Comparison of ENCODE assay signal across 8 cellular contexts in genomic region chr17:32518856-32519768, GRCh38. TPM values are rescaled to one million over a fixed set of nuclear protein-coding genes. Genes with fewer than 3 reads are reported as not detected.
A peak's percentile ranks its signal among the peaks of the same experiment; 100 is the strongest.
DNase-seq lines count a peak whose midpoint lies in the region; ATAC-seq and TF ChIP-seq lines count a peak whose summit lies in the region.

No MANE protein-coding gene starts in this region.

- H3K9me3 Mint-ChIP-seq in activated naive CD4-positive, alpha-beta T cell treated with anti-CD3 and anti-CD28 coated beads, Interleukin-2, amount 50 U/mL, for 72 hours: peaks cover 0 to 4% of the 10 kb centered on the region in 2 donors

- DNase-seq in AG10803 (ENCODE audit: low read depth) (peak; percentile 54), HFF-Myc (ENCODE audit: extremely low read depth, low read depth) (no peak), Peyer's patch (peak; percentile 43 to 84 (median 62)), cardiac muscle cell (ENCODE audit: low read depth in 1 of 2, low spot score in 1 of 2) (peak; percentile 30 to 80), retinal pigment epithelial cell (ENCODE audit: low read depth) (no peak), globus pallidus (ENCODE audit: low spot score) (no peak)
- DNase-seq in activated naive CD4-positive, alpha-beta T cell treated with anti-CD3 and anti-CD28 coated beads, Interleukin-2, amount 50 U/mL, for 72 hours (ENCODE audit: low spot score in 2 of 2): peak in 1 of 2 donors; percentile 61

- no peaks in the 10 kb centered on the region for H3K36me3 Mint-ChIP-seq in activated naive CD4-positive, alpha-beta T cell treated with anti-CD3 and anti-CD28 coated beads, Interleukin-2, amount 50 U/mL, for 72 hours

- peak overlapping the region in 3 of 4 donors; percentile 70 to 73 (median 73) for H3K27ac ChIP-seq in Peyer's patch
- no peak overlapping the region for H3K27ac ChIP-seq in cardiac muscle cell

- H3K36me3 ChIP-seq in Peyer's patch (no peaks in the 10 kb centered on the region), cardiac muscle cell (no peaks in the 10 kb centered on the region)

- H3K4me3 ChIP-seq in AG10803 (ENCODE audit: low read length): peak overlapping the region; percentile 50
- H3K4me3 ChIP-seq in HFF-Myc (replicated peaks; ENCODE audit: low read depth, low read length): peak overlapping the region; percentile 29
- peak overlapping the region; percentile 30 to 50 (median 44) for H3K4me3 ChIP-seq in Peyer's patch
- peak overlapping the region; percentile 40 for H3K4me3 ChIP-seq in cardiac muscle cell
- H3K4me3 ChIP-seq in retinal pigment epithelial cell (ENCODE audit: low read length): peak overlapping the region; percentile 55

- peak; percentile 4 to 14 for ATAC-seq in activated naive CD4-positive, alpha-beta T cell treated with anti-CD3 and anti-CD28 coated beads, Interleukin-2, amount 50 U/mL, for 72 hours
- ATAC-seq in GM21717 (IDR thresholded peaks at IDR 0.05; ENCODE audit: unreplicated experiment): no peak

- no peak for TF ChIP-seq CTCF in AG10803 (conservative IDR thresholded peaks at IDR 0.05; ENCODE audit: low read length)
- no peak for TF ChIP-seq CTCF in HFF-Myc (IDR thresholded peaks at IDR 0.05; ENCODE audit: low read depth, low read length, missing control alignments)
- no peak for TF ChIP-seq CTCF in Peyer's patch (IDR thresholded peaks at IDR 0.05)
- TF ChIP-seq CTCF in cardiac muscle cell (IDR thresholded peaks at IDR 0.05; ENCODE audit: low read depth, low read length): no peak
- TF ChIP-seq CTCF in retinal pigment epithelial cell (conservative IDR thresholded peaks at IDR 0.05; ENCODE audit: low read depth, low read length): no peak

- no peaks in the 10 kb centered on the region for H3K27me3 ChIP-seq in Peyer's patch
- no peaks in the 10 kb centered on the region for H3K27me3 ChIP-seq in cardiac muscle cell

- peak overlapping the region; percentile 53 to 87 for H3K27ac Mint-ChIP-seq in activated naive CD4-positive, alpha-beta T cell treated with anti-CD3 and anti-CD28 coated beads, Interleukin-2, amount 50 U/mL, for 72 hours

- H3K4me1 ChIP-seq in Peyer's patch (peaks cover 0 to 20% (median 15%) of the 10 kb centered on the region in 4 donors), cardiac muscle cell (ENCODE audit: low read depth) (peaks cover 45% of the 10 kb centered on the region)

- TF ChIP-seq POLR2A in Peyer's patch (IDR thresholded peaks at IDR 0.05): no peak

- H3K9me3 ChIP-seq in Peyer's patch (no peaks in the 10 kb centered on the region), cardiac muscle cell (ENCODE audit: low read depth) (no peaks in the 10 kb centered on the region)

RNA-seq across cellular contexts. Expression of gene CDK5R1, which starts 32.3 kb away (rescaled TPM):
- total RNA-seq in Peyer's patch (1 to 10 TPM in 2 of 4 donors, under 1 TPM in 1, not detected in 1; 0.88 to 1.9 (median 1.2) TPM), cardiac muscle cell (1.7 and 3.5 TPM in 2 replicates)
- 10 to 100 TPM; 12.4 to 15.6 TPM for total RNA-seq in activated naive CD4-positive, alpha-beta T cell treated with anti-CD3 and anti-CD28 coated beads, Interleukin-2, amount 50 U/mL, for 72 hours
- 1.2 and 2.5 TPM in 2 replicates for polyA plus RNA-seq in cardiac muscle cell

Comparison
In these comparisons a context has a peak if more than half of its experiments do, and no peak if none do; other contexts are left out.
1. DNase-seq: peak in AG10803 (single experiment), Peyer's patch (3 of 3) and cardiac muscle cell (2 of 2); none in HFF-Myc (single experiment), retinal pigment epithelial cell (single experiment) and globus pallidus (single experiment).
2. Peak in every context shown above with its lines, with median percentiles within 50 percentile points of each other: H3K4me3 ChIP-seq.